22 cellular contexts compared by ENCODE assay signal in the genomic region with DNA sequence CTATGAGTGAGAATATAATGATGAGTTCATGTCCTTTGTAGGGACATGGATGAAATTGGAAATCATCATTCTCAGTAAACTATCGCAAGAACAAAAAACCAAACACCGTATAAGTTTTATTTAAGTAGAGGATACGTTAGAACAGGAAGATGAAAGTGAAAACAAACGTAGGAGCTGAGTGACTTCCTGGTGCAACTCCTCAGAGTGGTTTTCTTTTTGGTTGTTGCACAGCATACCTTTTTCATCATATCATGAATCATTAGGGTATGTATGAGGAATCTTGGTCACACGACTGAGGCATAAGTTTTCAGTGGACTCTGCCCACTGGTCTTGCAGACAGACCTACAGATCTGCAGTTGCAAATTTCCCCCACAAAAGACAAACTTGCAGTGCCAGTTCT.
A peak's percentile ranks its signal among the peaks of the same experiment; 100 is the strongest.
DNase-seq lines count a peak whose midpoint lies in the region; ATAC-seq and TF ChIP-seq lines count a peak whose summit lies in the region.
"Had no signal": no experiment of that assay in that cellular context is flagged by ENCODE, and none has a peak within 500 bp of the region (broad histone marks: within the 10 kb centered on the region; RNA-seq: fewer than 3 reads in every experiment).

No MANE protein-coding gene starts in this region.

- no peak for DNase-seq in activated naive CD4-positive, alpha-beta T cell treated with Interleukin-2 at 50 U/mL for 16 hours
- peak; percentile 30 for DNase-seq in MV-4-11 (lab: John Stamatoyannopoulos, UW)
- no peak for DNase-seq in T-helper 17 cell
- DNase-seq in ascending aorta (ENCODE audit: low spot score in 2 of 2) = no peak
- DNase-seq in activated CD4-positive, alpha-beta memory T cell treated with anti-CD3 and anti-CD28 coated beads for 36 hours = no peak
- DNase-seq: CD8-positive, alpha-beta memory T cell; DMS53; H7; HFFc6; Kasumi-1; MG63; NCI-H1105 treated with DMSO at 0.1 percent for 48 hours; NCI-H1694; NCI-H2081 treated with DMSO at 0.1 percent for 48 hours; NCI-H510A treated with DMSO at 0.1 percent for 48 hours; NCI-H774 had no signal

- no peaks in the 10 kb centered on the region for H3K4me1 ChIP-seq in ascending aorta

- TF ChIP-seq CTCF in ascending aorta (IDR thresholded peaks at IDR 0.05) = no peak

- H3K27ac Mint-ChIP-seq in activated naive CD4-positive, alpha-beta T cell treated with anti-CD3 and anti-CD28 coated beads, Interleukin-2, amount 50 U/mL, for 24 hours = peak overlapping the region; percentile 30
- peak overlapping the region; percentile 16 for H3K27ac Mint-ChIP-seq in T-helper 17 cell
- no peak overlapping the region for H3K27ac Mint-ChIP-seq in activated CD4-positive, alpha-beta memory T cell treated with anti-CD3 and anti-CD28 coated beads for 36 hours
- H3K27ac Mint-ChIP-seq: CD8-positive, alpha-beta memory T cell; HFFc6; IgD-negative memory B cell had no signal

- H3K36me3 Mint-ChIP-seq in activated naive CD4-positive, alpha-beta T cell treated with anti-CD3 and anti-CD28 coated beads, Interleukin-2, amount 50 U/mL, for 24 hours = no peaks in the 10 kb centered on the region
- H3K36me3 Mint-ChIP-seq in T-helper 17 cell (ENCODE audit: low read depth) = no peaks in the 10 kb centered on the region
- no peaks in the 10 kb centered on the region for H3K36me3 Mint-ChIP-seq in activated CD4-positive, alpha-beta memory T cell treated with anti-CD3 and anti-CD28 coated beads for 36 hours
- H3K36me3 Mint-ChIP-seq: CD8-positive, alpha-beta memory T cell; IgD-negative memory B cell had no signal

- H3K27me3 ChIP-seq in ascending aorta = no peaks in the 10 kb centered on the region
- H3K27me3 ChIP-seq: BLaER1 treated with 17β-estradiol and CSF1 and Interleukin-3, amounts not matched to agents 10 nM and 100 nM; MG63 had no signal

- POLR2A ChIA-PET in activated CD4-positive, alpha-beta memory T cell treated with anti-CD3 and anti-CD28 coated beads for 36 hours (lab: Charles Lee) = no interaction called here

- CTCF ChIA-PET in activated CD4-positive, alpha-beta memory T cell treated with anti-CD3 and anti-CD28 coated beads for 36 hours (lab: Charles Lee) = interaction anchor here (1.1 kb wide), 1 partner anchor 12 kb away, joined by 3 read pairs; no protein-coding TSS in a partner anchor

- no peaks in the 10 kb centered on the region for H3K36me3 ChIP-seq in ascending aorta
- H3K36me3 ChIP-seq: BLaER1 treated with 17β-estradiol and CSF1 and Interleukin-3, amounts not matched to agents 10 nM and 100 nM; MG63 had no signal

- H3K27ac ChIP-seq in ascending aorta = no peak overlapping the region
- H3K27ac ChIP-seq: BLaER1 treated with 17β-estradiol and CSF1 and Interleukin-3, amounts not matched to agents 10 nM and 100 nM; HL-60 had no signal

- H3K9me3 ChIP-seq in T-helper 17 cell (ENCODE audit: control insufficient read depth, low read length, poor library complexity, severe bottlenecking) (no peaks in the 10 kb centered on the region), ascending aorta (no peaks in the 10 kb centered on the region)
- H3K9me3 ChIP-seq: MG63 had no signal

- no peaks in the 10 kb centered on the region for H3K4me1 Mint-ChIP-seq in activated naive CD4-positive, alpha-beta T cell treated with anti-CD3 and anti-CD28 coated beads, Interleukin-2, amount 50 U/mL, for 24 hours
- H3K4me1 Mint-ChIP-seq in T-helper 17 cell = peaks cover 10% of the 10 kb centered on the region
- no peaks in the 10 kb centered on the region for H3K4me1 Mint-ChIP-seq in activated CD4-positive, alpha-beta memory T cell treated with anti-CD3 and anti-CD28 coated beads for 36 hours (ENCODE audit: low read depth)

- no peaks in the 10 kb centered on the region for H3K27me3 Mint-ChIP-seq in activated naive CD4-positive, alpha-beta T cell treated with anti-CD3 and anti-CD28 coated beads, Interleukin-2, amount 50 U/mL, for 24 hours
- no peaks in the 10 kb centered on the region for H3K27me3 Mint-ChIP-seq in T-helper 17 cell
- no peaks in the 10 kb centered on the region for H3K27me3 Mint-ChIP-seq in activated CD4-positive, alpha-beta memory T cell treated with anti-CD3 and anti-CD28 coated beads for 36 hours
- H3K27me3 Mint-ChIP-seq: CD8-positive, alpha-beta memory T cell; IgD-negative memory B cell had no signal

- H3K4me3 Mint-ChIP-seq in activated naive CD4-positive, alpha-beta T cell treated with anti-CD3 and anti-CD28 coated beads, Interleukin-2, amount 50 U/mL, for 24 hours = no peak overlapping the region
- H3K4me3 Mint-ChIP-seq in T-helper 17 cell = peak overlapping the region; percentile 7
- H3K4me3 Mint-ChIP-seq in activated CD4-positive, alpha-beta memory T cell treated with anti-CD3 and anti-CD28 coated beads for 36 hours = no peak overlapping the region
- H3K4me3 Mint-ChIP-seq: HFFc6 had no signal

- intact Hi-C loops in ascending aorta (cut with DNase I) = no loop called here
- intact Hi-C loops in activated CD4-positive, alpha-beta memory T cell treated with anti-CD3 and anti-CD28 coated beads for 36 hours (cut with micrococcal nuclease) = no loop called here

- no peak overlapping the region for H3K4me3 ChIP-seq in ascending aorta
- H3K4me3 ChIP-seq: BLaER1 treated with 17β-estradiol and CSF1 and Interleukin-3, amounts not matched to agents 10 nM and 100 nM; MG63 had no signal

- no peak for ATAC-seq in T-helper 17 cell
- ATAC-seq in GM19023 (IDR thresholded peaks at IDR 0.05; ENCODE audit: unreplicated experiment) = no peak
- ATAC-seq: Right ventricle myocardium inferior had no signal

- H3K9me3 Mint-ChIP-seq in activated naive CD4-positive, alpha-beta T cell treated with anti-CD3 and anti-CD28 coated beads, Interleukin-2, amount 50 U/mL, for 24 hours = no peaks in the 10 kb centered on the region
- no peaks in the 10 kb centered on the region for H3K9me3 Mint-ChIP-seq in activated CD4-positive, alpha-beta memory T cell treated with anti-CD3 and anti-CD28 coated beads for 36 hours
- H3K9me3 Mint-ChIP-seq: CD8-positive, alpha-beta memory T cell had no signal
